ENCODE assay signal across 18 cellular contexts in genomic region chr1:175016073-175016722, GRCh38. TPM values are rescaled to one million over a fixed set of nuclear protein-coding genes. Genes with fewer than 3 reads are reported as not detected.
DNase-seq lines count a peak whose midpoint lies in the region; ATAC-seq and TF ChIP-seq lines count a peak whose summit lies in the region.
"Had no signal": no experiment of that assay in that cellular context is flagged by ENCODE, and none has a peak within 500 bp of the region (broad histone marks: within the 10 kb centered on the region; RNA-seq: fewer than 3 reads in every experiment).

No MANE protein-coding gene starts in this region.

- DNase-seq in A172 (ENCODE audit: low spot score) (peak; percentile 9), AG20443 (ENCODE audit: low spot score) (peak; percentile 27), foreskin fibroblast (peak; percentile 60 to 74)
- no peak for DNase-seq in activated T-helper 1 cell treated with anti-CD3 and anti-CD28 coated beads, Interleukin-12 subunit alpha, Interleukin-12 subunit beta, Interleukin-2, Interleukin-4 antibody, amounts not matched to agents 30 ng/mL and 10 ng/mL and 1 ng/mL, durations not matched to agents 14 hours and 24 hours and 36 hours (ENCODE audit: low spot score)
- DNase-seq: anterior cingulate cortex; CD4-positive, CD25-positive, alpha-beta regulatory T cell; glutamatergic neuron; MV-4-11; NCI-H446; stimulated activated CD4-positive, alpha-beta T cell treated with anti-CD3 and anti-CD28 coated beads, Interleukin-4, amount 100 ng/mL, for 24 hours; stimulated activated naive CD8-positive, alpha-beta T cell treated with anti-CD3 and anti-CD28 coated beads, Interleukin-15, amount 100 ng/mL, for 72 hours; T-helper 9 cell had no signal

- ATAC-seq in GM18511 (IDR thresholded peaks at IDR 0.05; ENCODE audit: unreplicated experiment) (no peak), GM18505 (IDR thresholded peaks at IDR 0.05; ENCODE audit: unreplicated experiment) (no peak), GM21723 (IDR thresholded peaks at IDR 0.05; ENCODE audit: unreplicated experiment) (no peak), HG02938 (IDR thresholded peaks at IDR 0.05; ENCODE audit: unreplicated experiment) (no peak)
- ATAC-seq: HCT116; stimulated activated naive CD8-positive, alpha-beta T cell treated with anti-CD3 and anti-CD28 coated beads, Interleukin-15, amount 100 ng/mL, for 72 hours had no signal

- H3K27me3 Mint-ChIP-seq in activated T-helper 1 cell treated with anti-CD3 and anti-CD28 coated beads, Interleukin-12 subunit alpha, Interleukin-12 subunit beta, Interleukin-2, Interleukin-4 antibody, amounts not matched to agents 30 ng/mL and 10 ng/mL and 1 ng/mL, durations not matched to agents 14 hours and 24 hours and 36 hours (ENCODE audit: insufficient read depth): no peaks in the 10 kb centered on the region
- H3K27me3 Mint-ChIP-seq: CD4-positive, CD25-positive, alpha-beta regulatory T cell; stimulated activated naive CD8-positive, alpha-beta T cell treated with anti-CD3 and anti-CD28 coated beads, Interleukin-15, amount 100 ng/mL, for 72 hours had no signal

- H3K4me3 Mint-ChIP-seq in activated T-helper 1 cell treated with anti-CD3 and anti-CD28 coated beads, Interleukin-12 subunit alpha, Interleukin-12 subunit beta, Interleukin-2, Interleukin-4 antibody, amounts not matched to agents 30 ng/mL and 10 ng/mL and 1 ng/mL, durations not matched to agents 14 hours and 24 hours and 36 hours: no peak overlapping the region
- H3K4me3 Mint-ChIP-seq: CD4-positive, CD25-positive, alpha-beta regulatory T cell; stimulated activated naive CD8-positive, alpha-beta T cell treated with anti-CD3 and anti-CD28 coated beads, Interleukin-15, amount 100 ng/mL, for 72 hours had no signal

- TF ChIP-seq CTCF in foreskin fibroblast (IDR thresholded peaks at IDR 0.05; ENCODE audit: low read depth, low read length): no peak

- H3K4me1 Mint-ChIP-seq in activated T-helper 1 cell treated with anti-CD3 and anti-CD28 coated beads, Interleukin-12 subunit alpha, Interleukin-12 subunit beta, Interleukin-2, Interleukin-4 antibody, amounts not matched to agents 30 ng/mL and 10 ng/mL and 1 ng/mL, durations not matched to agents 14 hours and 24 hours and 36 hours (ENCODE audit: low read depth): peaks cover 18% of the 10 kb centered on the region

- H3K27ac Mint-ChIP-seq in activated T-helper 1 cell treated with anti-CD3 and anti-CD28 coated beads, Interleukin-12 subunit alpha, Interleukin-12 subunit beta, Interleukin-2, Interleukin-4 antibody, amounts not matched to agents 30 ng/mL and 10 ng/mL and 1 ng/mL, durations not matched to agents 14 hours and 24 hours and 36 hours: peak overlapping the region; percentile 18

- no peak for TF ChIP-seq POLR2A in GM18505 (IDR thresholded peaks at IDR 0.05; ENCODE audit: borderline replicate concordance, extremely low read depth, insufficient read depth, insufficient read length)

- peaks cover 54% of the 10 kb centered on the region for H3K36me3 Mint-ChIP-seq in activated T-helper 1 cell treated with anti-CD3 and anti-CD28 coated beads, Interleukin-12 subunit alpha, Interleukin-12 subunit beta, Interleukin-2, Interleukin-4 antibody, amounts not matched to agents 30 ng/mL and 10 ng/mL and 1 ng/mL, durations not matched to agents 14 hours and 24 hours and 36 hours (ENCODE audit: low read depth)

- no peaks in the 10 kb centered on the region for H3K9me3 Mint-ChIP-seq in activated T-helper 1 cell treated with anti-CD3 and anti-CD28 coated beads, Interleukin-12 subunit alpha, Interleukin-12 subunit beta, Interleukin-2, Interleukin-4 antibody, amounts not matched to agents 30 ng/mL and 10 ng/mL and 1 ng/mL, durations not matched to agents 14 hours and 24 hours and 36 hours
- H3K9me3 Mint-ChIP-seq: CD4-positive, CD25-positive, alpha-beta regulatory T cell; stimulated activated naive CD8-positive, alpha-beta T cell treated with anti-CD3 and anti-CD28 coated beads, Interleukin-15, amount 100 ng/mL, for 72 hours had no signal

- H3K4me3 ChIP-seq in foreskin fibroblast (ENCODE audit: low read depth in 1 of 2, low read length in 2 of 2): no peak overlapping the region

- intact Hi-C loops in activated T-helper 1 cell treated with anti-CD3 and anti-CD28 coated beads, Interleukin-12 subunit alpha, Interleukin-12 subunit beta, Interleukin-2, Interleukin-4 antibody, amounts not matched to agents 30 ng/mL and 10 ng/mL and 1 ng/mL, durations not matched to agents 14 hours and 24 hours and 36 hours (cut with micrococcal nuclease): no loop called here

RNA-seq across cellular contexts. Expression of gene MRPS14, which starts 7.0 kb away (rescaled TPM):
- 39.3 and 42.3 TPM in 2 replicates for total RNA-seq in A172 (2014; rRNA removed; shearing (Covaris generic))
- 29.2 and 29.9 TPM in 2 replicates for total RNA-seq in activated T-helper 1 cell treated with anti-CD3 and anti-CD28 coated beads, Interleukin-12 subunit alpha, Interleukin-12 subunit beta, Interleukin-2, Interleukin-4 antibody, amounts not matched to agents 30 ng/mL and 10 ng/mL and 1 ng/mL, durations not matched to agents 14 hours and 24 hours and 36 hours

RNA-seq across cellular contexts. Expression of gene CACYBP, which starts 16.5 kb away (rescaled TPM):
- total RNA-seq in A172 (2014; rRNA removed; shearing (Covaris generic)): 397 and 540 TPM in 2 replicates
- 342 and 369 TPM in 2 replicates for total RNA-seq in activated T-helper 1 cell treated with anti-CD3 and anti-CD28 coated beads, Interleukin-12 subunit alpha, Interleukin-12 subunit beta, Interleukin-2, Interleukin-4 antibody, amounts not matched to agents 30 ng/mL and 10 ng/mL and 1 ng/mL, durations not matched to agents 14 hours and 24 hours and 36 hours

RNA-seq across cellular contexts. Expression of gene TNN, which starts 51.4 kb away (rescaled TPM):
- total RNA-seq in A172 (2014; rRNA removed; shearing (Covaris generic)): not detected in 2 replicates
- total RNA-seq in activated T-helper 1 cell treated with anti-CD3 and anti-CD28 coated beads, Interleukin-12 subunit alpha, Interleukin-12 subunit beta, Interleukin-2, Interleukin-4 antibody, amounts not matched to agents 30 ng/mL and 10 ng/mL and 1 ng/mL, durations not matched to agents 14 hours and 24 hours and 36 hours: not detected in 2 replicates
- total RNA-seq: CD4-positive, CD25-positive, alpha-beta regulatory T cell; kidney epithelial cell had no signal
